ENCODE assay signal across 12 cellular contexts in genomic region chr2:160372585-160372984, GRCh38.
A peak's percentile ranks its signal among the peaks of the same experiment; 100 is the strongest.
DNase-seq lines count a peak whose midpoint lies in the region; ATAC-seq, FAIRE-seq and TF ChIP-seq lines count a peak whose summit lies in the region.
"Had no signal": no experiment of that assay in that cellular context is flagged by ENCODE, and none has a peak within 500 bp of the region (broad histone marks: within the 10 kb centered on the region; RNA-seq: fewer than 3 reads in every experiment).

No MANE protein-coding gene starts in this region.

- H3K27ac ChIP-seq in mammary epithelial cell (ENCODE audit: insufficient read depth, low read depth, low read length) (no peak overlapping the region), upper lobe of left lung (peak overlapping the region; percentile 47 to 88 (median 64)), hepatocyte (no peak overlapping the region)
- H3K27ac ChIP-seq: suprapubic skin, VCaP had no signal

- no peak for ATAC-seq in upper lobe of left lung (ENCODE audit: low FRiP score in 2 of 2)
- ATAC-seq: left lobe of liver had no signal

- in situ Hi-C loops in mammary epithelial cell (cut with MboI; ENCODE audit: low sequenced_read_pairs in 2 of 2), result no loop called here

- peaks cover 6% of the 10 kb centered on the region for H4K20me1 ChIP-seq in mammary epithelial cell (ENCODE audit: insufficient read depth, low read length)
- peaks cover 43% of the 10 kb centered on the region for H4K20me1 ChIP-seq in hepatocyte (ENCODE audit: insufficient read depth, poor library complexity, severe bottlenecking)

- H3K4me1 ChIP-seq in mammary epithelial cell (ENCODE audit: insufficient read depth, low read length) (peaks cover 49% of the 10 kb centered on the region), upper lobe of left lung (peaks cover 98 to 100% (median 100%) of the 10 kb centered on the region in 4 donors), hepatocyte (ENCODE audit: insufficient read depth) (peaks cover 18% of the 10 kb centered on the region)

- no peak for TF ChIP-seq EP300 in upper lobe of left lung (IDR thresholded peaks at IDR 0.05)

- peaks cover 20% of the 10 kb centered on the region for H3K36me3 Mint-ChIP-seq in MCF 10A (ENCODE audit: insufficient read depth, unreplicated experiment)
- peaks cover 4% of the 10 kb centered on the region for H3K36me3 Mint-ChIP-seq in mesothelial cell of epicardium

- H3K9me3 ChIP-seq in mammary epithelial cell (replicated peaks; ENCODE audit: insufficient read depth, low read length), result no peaks in the 10 kb centered on the region
- H3K9me3 ChIP-seq in upper lobe of left lung, result no peaks in the 10 kb centered on the region
- no peaks in the 10 kb centered on the region for H3K9me3 ChIP-seq in hepatocyte (ENCODE audit: low read depth)
- H3K9me3 ChIP-seq: suprapubic skin had no signal

- no peak for FAIRE-seq in frontal cortex (lab: Jason Lieb, UNC)

- no peaks in the 10 kb centered on the region for H3K27me3 Mint-ChIP-seq in MCF 10A (ENCODE audit: insufficient read depth, unreplicated experiment)
- no peaks in the 10 kb centered on the region for H3K27me3 Mint-ChIP-seq in mesothelial cell of epicardium (ENCODE audit: low read depth)

- H3K9me2 ChIP-seq in hepatocyte (replicated peaks; ENCODE audit: insufficient read depth), result no peaks in the 10 kb centered on the region

- H3K4me2 ChIP-seq in mammary epithelial cell (ENCODE audit: insufficient read depth, low read depth, low read length), result no peak overlapping the region
- H3K4me2 ChIP-seq in hepatocyte, result no peak overlapping the region

- intact Hi-C loops in MCF 10A (cut with micrococcal nuclease) (no loop called here), mammary epithelial cell (cut with micrococcal nuclease) (no loop called here)

- CTCF ChIA-PET in MCF 10A (lab: Yijun Ruan, JAX) (interaction anchor here (1.3 kb wide), 1 partner anchor 49 kb away, joined by 3 read pairs; no protein-coding TSS in a partner anchor), mammary epithelial cell (lab: Charles Lee; ENCODE audit: low non-redundant PET) (no interaction called here)

- H3K9ac ChIP-seq in mammary epithelial cell (ENCODE audit: insufficient read depth, low read length), result no peak overlapping the region

- POLR2A ChIA-PET in MCF 10A (lab: Yijun Ruan, JAX), result interaction anchor here (0.6 to 1.2 kb wide), 4 partner anchors 10 to 25 kb away, joined by 3 to 4 read pairs (median 3); no protein-coding TSS in a partner anchor

- peak; percentile 61 for DNase-seq in MCF 10A (ENCODE audit: unreplicated experiment)
- no peak for DNase-seq in mammary epithelial cell
- DNase-seq in dermis microvascular lymphatic vessel endothelial cell (ENCODE audit: low read depth in 2 of 2), result peak; percentile 89 to 93
- DNase-seq in mesothelial cell of epicardium (ENCODE audit: low spot score in 2 of 2, unreplicated experiment in 2 of 2), result no peak
- DNase-seq in upper lobe of left lung, result no peak
- DNase-seq in frontal cortex (ENCODE audit: low spot score in 2 of 2), result no peak
- no peak for DNase-seq in GM19240 (ENCODE audit: insufficient read length, low spot score)
- DNase-seq in hepatocyte (ENCODE audit: low spot score), result no peak
- DNase-seq: NCI-H1694 treated with DMSO at 0.1 percent for 48 hours had no signal

- H3K4me3 Mint-ChIP-seq in MCF 10A (ENCODE audit: unreplicated experiment) (no peak overlapping the region), mesothelial cell of epicardium (no peak overlapping the region)

- BruUV-seq in MCF 10A (replicated peaks; lab: Mats Ljungman, UMichigan) (no TSS peak), mammary epithelial cell (replicated peaks; lab: Mats Ljungman, UMichigan) (no TSS peak)

- H3K27me3 ChIP-seq in mammary epithelial cell (ENCODE audit: insufficient read depth, low read length) (no peaks in the 10 kb centered on the region), upper lobe of left lung (no peaks in the 10 kb centered on the region), hepatocyte (no peaks in the 10 kb centered on the region)
- H3K27me3 ChIP-seq: suprapubic skin had no signal

- H3K27ac Mint-ChIP-seq in MCF 10A (ENCODE audit: low read depth, unreplicated experiment), result peak overlapping the region; percentile 85
- peak overlapping the region; percentile 91 for H3K27ac Mint-ChIP-seq in mesothelial cell of epicardium

- H3K4me3 ChIP-seq in mammary epithelial cell (replicated peaks in 1 of 3; ENCODE audit: insufficient read depth in 1 of 3, low read depth in 2 of 3, low read length in 3 of 3), result no peak overlapping the region
- H3K4me3 ChIP-seq in upper lobe of left lung, result no peak overlapping the region
- no peak overlapping the region for H3K4me3 ChIP-seq in hepatocyte
- H3K4me3 ChIP-seq: suprapubic skin had no signal

- H3K36me3 ChIP-seq in mammary epithelial cell (ENCODE audit: insufficient read depth, low read length) (no peaks in the 10 kb centered on the region), upper lobe of left lung (no peaks in the 10 kb centered on the region), hepatocyte (replicated peaks; ENCODE audit: insufficient read depth, low read depth) (no peaks in the 10 kb centered on the region)
- H3K36me3 ChIP-seq: suprapubic skin had no signal

- TF ChIP-seq CTCF in MCF 10A (IDR thresholded peaks at IDR 0.05; ENCODE audit: unreplicated experiment) (no peak), mammary epithelial cell (conservative IDR thresholded peaks at IDR 0.05 in 1 of 2, IDR thresholded peaks at IDR 0.05 in 1 of 2; ENCODE audit: extremely low read depth in 1 of 2, insufficient read depth in 1 of 2, low read depth in 1 of 2, low read length in 2 of 2) (no peak), mesothelial cell of epicardium (IDR thresholded peaks at IDR 0.05; ENCODE audit: unreplicated experiment) (no peak), upper lobe of left lung (IDR thresholded peaks at IDR 0.05) (no peak), hepatocyte (IDR thresholded peaks at IDR 0.05; ENCODE audit: poor library complexity) (no peak)

- H3K4me1 Mint-ChIP-seq in MCF 10A (ENCODE audit: insufficient read depth, unreplicated experiment), result peaks cover 61% of the 10 kb centered on the region
- peaks cover 80% of the 10 kb centered on the region for H3K4me1 Mint-ChIP-seq in mesothelial cell of epicardium

- H2AFZ ChIP-seq in mammary epithelial cell (ENCODE audit: low read depth, low read length) (no peak overlapping the region), hepatocyte (no peak overlapping the region)

- H3K79me2 ChIP-seq in mammary epithelial cell (ENCODE audit: insufficient read depth, low read length) (peaks cover 96% of the 10 kb centered on the region), hepatocyte (peaks cover 100% of the 10 kb centered on the region)

- peaks cover 8% of the 10 kb centered on the region for H3K9me3 Mint-ChIP-seq in MCF 10A (ENCODE audit: unreplicated experiment)
- H3K9me3 Mint-ChIP-seq in mesothelial cell of epicardium, result no peaks in the 10 kb centered on the region

- TF ChIP-seq POLR2A in upper lobe of left lung (IDR thresholded peaks at IDR 0.05), result no peak

- dilution Hi-C loops in mammary epithelial cell (cut with HindIII; ENCODE audit: low sequenced_read_pairs), result no loop called here

Comparison
In these comparisons a context has a peak if more than half of its experiments do, and no peak if none do; other contexts are left out.
1. DNase-seq: peak in MCF 10A (single experiment) and dermis microvascular lymphatic vessel endothelial cell (2 of 2); none in mammary epithelial cell (single experiment), mesothelial cell of epicardium (0 of 2), upper lobe of left lung (0 of 2), frontal cortex (0 of 2), GM19240 (single experiment) and hepatocyte (single experiment).
2. H3K27ac ChIP-seq: peak in upper lobe of left lung (4 of 4); none in mammary epithelial cell (single experiment) and hepatocyte (single experiment).